Comparison of ENCODE assay signal across 8 cellular contexts in genomic region chr14:97978336-97978735, GRCh38.
DNase-seq lines count a peak whose midpoint lies in the region; ATAC-seq and TF ChIP-seq lines count a peak whose summit lies in the region.

No MANE protein-coding gene starts in this region.

- H3K4me1 Mint-ChIP-seq in activated T-cell treated with anti-CD3 and anti-CD28 coated beads, Interleukin-2, amount 50 U/mL, for 72 hours (ENCODE audit: low read depth), result peaks cover 65% of the 10 kb centered on the region
- H3K4me1 Mint-ChIP-seq in neural progenitor cell, result peaks cover 23% of the 10 kb centered on the region
- H3K4me1 Mint-ChIP-seq in stimulated activated naive CD8-positive, alpha-beta T cell treated with anti-CD3 and anti-CD28 coated beads, Interleukin-15, Interleukin-2, amounts not matched to agents 100 ng/mL and 50 ng/mL, for 24 hours (ENCODE audit: low read depth), result peaks cover 67% of the 10 kb centered on the region

- H3K4me1 ChIP-seq in GM23248 (ENCODE audit: insufficient read depth) (peaks cover 5% of the 10 kb centered on the region; the same call in 1 of the 2 replicates), neural progenitor cell (no peaks in the 10 kb centered on the region)

- in situ Hi-C loops in GM23248 (cut with MboI), result no loop called here

- H3K27ac ChIP-seq in GM23248, result no peak overlapping the region
- H3K27ac ChIP-seq in neural progenitor cell, result no peak overlapping the region

- H3K27me3 ChIP-seq in GM23248 (replicated peaks; ENCODE audit: insufficient read depth) (no peaks in the 10 kb centered on the region), neural progenitor cell (no peaks in the 10 kb centered on the region)

- H3K9me3 Mint-ChIP-seq in activated T-cell treated with anti-CD3 and anti-CD28 coated beads, Interleukin-2, amount 50 U/mL, for 72 hours, result no peaks in the 10 kb centered on the region
- H3K9me3 Mint-ChIP-seq in neural progenitor cell, result no peaks in the 10 kb centered on the region
- H3K9me3 Mint-ChIP-seq in stimulated activated naive CD8-positive, alpha-beta T cell treated with anti-CD3 and anti-CD28 coated beads, Interleukin-15, Interleukin-2, amounts not matched to agents 100 ng/mL and 50 ng/mL, for 24 hours, result peaks cover 5% of the 10 kb centered on the region

- H3K4me3 ChIP-seq in GM23248, result 0 out of 2 replicates have a peak overlapping the region, but pooled peaks have one; percentile 11
- H3K4me3 ChIP-seq in fibroblast of pulmonary artery (replicated peaks; ENCODE audit: low read depth, low read length), result no peak overlapping the region
- H3K4me3 ChIP-seq in neural progenitor cell, result peak overlapping the region; percentile 34

- 1 to 2% methylated on average over 9 of the region's 9 CpGs for WGBS in GM23248 (ENCODE audit: low coverage in 1 of 2, low lambda C conversion rate in 2 of 2, missing lambda C conversion rate in 2 of 2), 2 experiments

- ATAC-seq in activated T-cell treated with anti-CD3 and anti-CD28 coated beads, Interleukin-2, amount 50 U/mL, for 72 hours (replicated peaks in 1 of 2), result peak; percentile 89 to 90
- ATAC-seq in GM21723 (IDR thresholded peaks at IDR 0.05; ENCODE audit: unreplicated experiment), result no peak

- H3F3A ChIP-seq in GM23248 (ENCODE audit: insufficient read depth) (no peaks in the 10 kb centered on the region), neural progenitor cell (ENCODE audit: low read depth) (no peaks in the 10 kb centered on the region)

- DNase-seq in GM23248, result peak; percentile 85
- peak; percentile 55 for DNase-seq in NCI-H82 treated with DMSO at 0.1 percent for 48 hours (lab: John Stamatoyannopoulos, UW; ENCODE audit: unreplicated experiment)
- DNase-seq in activated T-cell treated with anti-CD3 and anti-CD28 coated beads, Interleukin-2, amount 50 U/mL, for 72 hours, result peak; percentile 84 to 86
- DNase-seq in fibroblast of pulmonary artery (ENCODE audit: low read depth), result peak; percentile 2
- DNase-seq in neural progenitor cell (ENCODE audit: low spot score), result peak; percentile 88
- DNase-seq in A172 (ENCODE audit: low spot score), result no peak

- no peaks in the 10 kb centered on the region for H3K27me3 Mint-ChIP-seq in activated T-cell treated with anti-CD3 and anti-CD28 coated beads, Interleukin-2, amount 50 U/mL, for 72 hours (ENCODE audit: low read depth)
- peaks cover 3% of the 10 kb centered on the region for H3K27me3 Mint-ChIP-seq in neural progenitor cell (ENCODE audit: insufficient read depth, low read depth)
- H3K27me3 Mint-ChIP-seq in stimulated activated naive CD8-positive, alpha-beta T cell treated with anti-CD3 and anti-CD28 coated beads, Interleukin-15, Interleukin-2, amounts not matched to agents 100 ng/mL and 50 ng/mL, for 24 hours, result no peaks in the 10 kb centered on the region

- H4K20me1 ChIP-seq in GM23248 (ENCODE audit: insufficient read depth), result no peaks in the 10 kb centered on the region
- H4K20me1 ChIP-seq in neural progenitor cell (ENCODE audit: low read depth), result no peaks in the 10 kb centered on the region

- H3K4me3 Mint-ChIP-seq in activated T-cell treated with anti-CD3 and anti-CD28 coated beads, Interleukin-2, amount 50 U/mL, for 72 hours, result peak overlapping the region; percentile 89 to 97
- peak overlapping the region; percentile 51 for H3K4me3 Mint-ChIP-seq in neural progenitor cell
- peak overlapping the region; percentile 94 for H3K4me3 Mint-ChIP-seq in stimulated activated naive CD8-positive, alpha-beta T cell treated with anti-CD3 and anti-CD28 coated beads, Interleukin-15, Interleukin-2, amounts not matched to agents 100 ng/mL and 50 ng/mL, for 24 hours

- 0 out of 2 replicates have a peak overlapping the region, but pooled peaks have one; percentile 12 for H2AFZ ChIP-seq in GM23248
- peak overlapping the region; percentile 89 for H2AFZ ChIP-seq in neural progenitor cell (replicated peaks)

- peaks cover 13 to 15% of the 10 kb centered on the region in 2 donors for H3K36me3 Mint-ChIP-seq in activated T-cell treated with anti-CD3 and anti-CD28 coated beads, Interleukin-2, amount 50 U/mL, for 72 hours (ENCODE audit: insufficient read depth in 2 of 2)
- no peaks in the 10 kb centered on the region for H3K36me3 Mint-ChIP-seq in neural progenitor cell
- peaks cover 5% of the 10 kb centered on the region for H3K36me3 Mint-ChIP-seq in stimulated activated naive CD8-positive, alpha-beta T cell treated with anti-CD3 and anti-CD28 coated beads, Interleukin-15, Interleukin-2, amounts not matched to agents 100 ng/mL and 50 ng/mL, for 24 hours (ENCODE audit: low read depth)

- H3K9ac ChIP-seq in GM23248 (no peak overlapping the region), neural progenitor cell (no peak overlapping the region)

- TF ChIP-seq CTCF in fibroblast of pulmonary artery (IDR thresholded peaks at IDR 0.05; ENCODE audit: low read length, missing control alignments), result no peak
- TF ChIP-seq CTCF in neural progenitor cell (IDR thresholded peaks at IDR 0.05), result peak; percentile 58

- peak overlapping the region; percentile 71 for H3K4me2 ChIP-seq in GM23248 (ENCODE audit: unreplicated experiment)
- peak overlapping the region; percentile 65 for H3K4me2 ChIP-seq in neural progenitor cell

- H3K9me2 ChIP-seq in GM23248 (ENCODE audit: insufficient read depth), result no peaks in the 10 kb centered on the region

- H3K79me2 ChIP-seq in GM23248 (ENCODE audit: insufficient read depth) (no peaks in the 10 kb centered on the region), neural progenitor cell (ENCODE audit: low read depth) (no peaks in the 10 kb centered on the region)

- H3K36me3 ChIP-seq in GM23248 (ENCODE audit: low read depth), result no peaks in the 10 kb centered on the region
- H3K36me3 ChIP-seq in neural progenitor cell, result no peaks in the 10 kb centered on the region

- peak overlapping the region; percentile 99 for H3K27ac Mint-ChIP-seq in activated T-cell treated with anti-CD3 and anti-CD28 coated beads, Interleukin-2, amount 50 U/mL, for 72 hours
- no peak overlapping the region for H3K27ac Mint-ChIP-seq in neural progenitor cell
- peak overlapping the region; percentile 99 for H3K27ac Mint-ChIP-seq in stimulated activated naive CD8-positive, alpha-beta T cell treated with anti-CD3 and anti-CD28 coated beads, Interleukin-15, Interleukin-2, amounts not matched to agents 100 ng/mL and 50 ng/mL, for 24 hours

- H3K9me3 ChIP-seq in GM23248 (ENCODE audit: low read depth), result no peaks in the 10 kb centered on the region
- no peaks in the 10 kb centered on the region for H3K9me3 ChIP-seq in neural progenitor cell (ENCODE audit: low read depth)
